8 cellular contexts compared by ENCODE assay signal in genomic region chr3:31532587-31533168, GRCh38. TPM values are rescaled to one million over a fixed set of nuclear protein-coding genes. Genes with fewer than 3 reads are reported as not detected.
DNase-seq lines count a peak whose midpoint lies in the region; ATAC-seq lines count a peak whose summit lies in the region.

STT3B (plus strand) TSS chr3:31532925; CDS start chr3:31532999, 74 bp downstream.

- H3K4me1 ChIP-seq in duodenal mucosa (ENCODE audit: control insufficient read depth in 1 of 2, insufficient read depth in 2 of 2, low read length in 2 of 2) = peaks cover 21 to 38% of the 10 kb centered on the region in 2 donors

- peak; percentile 52 for ATAC-seq in HG02852 (IDR thresholded peaks at IDR 0.05; ENCODE audit: unreplicated experiment)

- CTCF ChIA-PET in activated CD8-positive, alpha-beta memory T cell treated with anti-CD3 and anti-CD28 coated beads for 36 hours (lab: Charles Lee) = interaction anchor here (0.9 to 2.2 kb wide), 3 partner anchors 12 to 236 kb away, joined by 3 to 5 read pairs (median 3); no protein-coding TSS in a partner anchor

- H3K9me3 ChIP-seq in duodenal mucosa (ENCODE audit: control insufficient read depth in 1 of 2, low read length in 2 of 2) = no peaks in the 10 kb centered on the region

- H3K36me3 ChIP-seq in duodenal mucosa (ENCODE audit: control insufficient read depth in 1 of 2, insufficient read depth in 2 of 2, low read length in 2 of 2) = no peaks in the 10 kb centered on the region

- POLR2A ChIA-PET in activated CD8-positive, alpha-beta memory T cell treated with anti-CD3 and anti-CD28 coated beads for 36 hours (lab: Charles Lee) = interaction anchor here (0.6 to 1.7 kb wide), 14 partner anchors 11 to 916 kb away, joined by 3 to 10 read pairs (median 4); partner anchors contain the start of gene GPD1L

- peak within 1 kb of the TSS; percentile 82 to 85 for H3K9ac ChIP-seq in duodenal mucosa (ENCODE audit: low read depth in 1 of 2, low read length in 2 of 2)

- DNase-seq in activated CD8-positive, alpha-beta memory T cell treated with anti-CD3 and anti-CD28 coated beads, Interleukin-2, amount 50 U/mL, for 48 hours = no peak
- peak; percentile 81 for DNase-seq in NCI-H2029 (lab: John Stamatoyannopoulos, UW)
- peak; percentile 66 to 72 for DNase-seq in activated CD4-positive, alpha-beta T cell treated with anti-CD3 and anti-CD28 coated beads for 24 hours (ENCODE audit: low read depth in 2 of 2)
- peak in 1 of 2 donors; percentile 84 for DNase-seq in lung microvascular endothelial cell (ENCODE audit: low read depth in 2 of 2)
- peak; percentile 63 for DNase-seq in stimulated activated CD8-positive, alpha-beta memory T cell treated with anti-CD3 and anti-CD28 coated beads, Interleukin-12 subunit alpha, Interleukin-12 subunit beta, amount 100 ng/mL, for 1 hour (ENCODE audit: low read depth)

- H3K4me3 ChIP-seq in duodenal mucosa (ENCODE audit: low read depth in 1 of 2, low read length in 2 of 2) = peak within 1 kb of the TSS; percentile 80 to 90

- peak within 1 kb of the TSS; percentile 100 for H3K27ac ChIP-seq in duodenal mucosa (ENCODE audit: low read depth, low read length)

- H3K27me3 ChIP-seq in duodenal mucosa (ENCODE audit: control insufficient read depth in 1 of 2, insufficient read depth in 2 of 2, low read length in 2 of 2) = no peaks in the 10 kb centered on the region

RNA-seq across cellular contexts. Expression of gene STT3B, which starts in this region (rescaled TPM):
- total RNA-seq in activated CD8-positive, alpha-beta memory T cell treated with anti-CD3 and anti-CD28 coated beads for 36 hours = 100 to 1,000 TPM; 116 to 120 TPM
- 120 and 142 TPM in 2 replicates for total RNA-seq in lung microvascular endothelial cell
